ENCODE assay signal across 17 cellular contexts in the genomic region with DNA sequence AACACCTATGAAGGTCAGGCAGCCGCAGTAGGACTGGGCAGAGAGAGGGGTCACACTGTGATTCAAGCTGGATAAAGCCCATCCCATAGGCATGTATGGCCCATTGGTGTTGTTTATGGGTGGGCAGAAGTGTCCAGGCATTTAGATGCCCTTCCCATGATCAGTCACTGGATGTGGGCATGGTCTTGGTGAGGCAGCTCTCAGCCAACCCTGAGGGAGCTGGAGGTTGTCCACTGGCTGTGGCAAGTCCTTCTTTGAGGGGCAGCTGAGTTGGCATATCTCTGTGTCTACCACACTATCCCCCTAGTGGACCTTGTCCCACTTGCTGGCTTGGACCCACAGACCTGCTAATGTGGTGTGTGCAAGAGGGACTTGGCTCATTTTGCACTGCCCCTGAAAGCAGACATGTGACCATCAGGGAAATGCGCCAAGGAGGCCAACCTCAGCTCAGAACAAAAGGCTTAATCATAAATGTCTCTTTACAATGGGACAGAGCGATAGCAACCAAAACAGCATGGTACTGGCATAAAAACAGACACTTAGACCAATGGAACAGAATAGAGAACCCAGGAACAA.
A peak's percentile ranks its signal among the peaks of the same experiment; 100 is the strongest.
DNase-seq lines count a peak whose midpoint lies in the region; ATAC-seq and TF ChIP-seq lines count a peak whose summit lies in the region.
"Had no signal": no experiment of that assay in that cellular context is flagged by ENCODE, and none has a peak within 500 bp of the region (broad histone marks: within the 10 kb centered on the region; RNA-seq: fewer than 3 reads in every experiment).

No MANE protein-coding gene starts in this region.

- no peak for TF ChIP-seq EP300 in Ishikawa (IDR thresholded peaks at IDR 0.05; ENCODE audit: borderline replicate concordance)

- peaks cover 2% of the 10 kb centered on the region for H3K9me3 Mint-ChIP-seq in activated CD8-positive, alpha-beta memory T cell treated with anti-CD3 and anti-CD28 coated beads, Interleukin-2, amount 10 ng/mL, durations not matched to agents 7 days and 5 days (ENCODE audit: low read depth)
- H3K9me3 Mint-ChIP-seq: activated CD4-positive, alpha-beta T cell treated with anti-CD3 and anti-CD28 coated beads, Interleukin-2, amount 10 ng/mL, durations not matched to agents 7 days and 5 days had no signal

- no peak overlapping the region for H3K27ac ChIP-seq in right cardiac atrium (ENCODE audit: low read length)
- H3K27ac ChIP-seq: neural progenitor cell, SK-N-MC had no signal

- no peaks in the 10 kb centered on the region for H3K27me3 ChIP-seq in right cardiac atrium (ENCODE audit: control insufficient read depth, insufficient read depth)
- H3K27me3 ChIP-seq: neural progenitor cell had no signal

- no peak for TF ChIP-seq RAD21 in Ishikawa (IDR thresholded peaks at IDR 0.05; ENCODE audit: low read depth)

- peaks cover 19% of the 10 kb centered on the region for H3K27me3 Mint-ChIP-seq in activated CD8-positive, alpha-beta memory T cell treated with anti-CD3 and anti-CD28 coated beads, Interleukin-2, amount 10 ng/mL, durations not matched to agents 7 days and 5 days

- ATAC-seq in right cardiac atrium (peak; percentile 24 to 36), HG03457 (IDR thresholded peaks at IDR 0.05; ENCODE audit: unreplicated experiment) (no peak)
- no peak for ATAC-seq in activated CD8-positive, alpha-beta memory T cell treated with anti-CD3 and anti-CD28 coated beads, Interleukin-2, amount 10 ng/mL, durations not matched to agents 7 days and 5 days

- no peaks in the 10 kb centered on the region for H3K9me3 ChIP-seq in right cardiac atrium (ENCODE audit: control insufficient read depth, low read length)

- peak; percentile 42 for DNase-seq in astrocyte of the hippocampus (ENCODE audit: low read depth, low spot score)
- DNase-seq in right cardiac atrium, result no peak
- peak; percentile 50 for DNase-seq in renal cortical epithelial cell (ENCODE audit: low read depth)
- DNase-seq in SIG-M5 treated with dmso at 0.1 percent for 504 hours (lab: John Stamatoyannopoulos, UW; ENCODE audit: unreplicated experiment), result no peak
- no peak for DNase-seq in HEK293T (ENCODE audit: extremely low spot score)
- DNase-seq in activated CD8-positive, alpha-beta memory T cell treated with anti-CD3 and anti-CD28 coated beads, Interleukin-2, amount 10 ng/mL, durations not matched to agents 7 days and 5 days, result no peak
- DNase-seq: activated CD4-positive, alpha-beta T cell treated with anti-CD3 and anti-CD28 coated beads, Interleukin-2, amount 10 ng/mL, durations not matched to agents 7 days and 5 days; activated T-cell treated with anti-CD3 and anti-CD28 coated beads, Interleukin-2, amount 50 U/mL, for 48 hours; DMS153; MV-4-11; NCI-H2107; stimulated activated naive CD4-positive, alpha-beta T cell treated with Interleukin-2 at 50 U/mL for 16 hours had no signal

- no peak overlapping the region for H3K27ac Mint-ChIP-seq in activated CD8-positive, alpha-beta memory T cell treated with anti-CD3 and anti-CD28 coated beads, Interleukin-2, amount 10 ng/mL, durations not matched to agents 7 days and 5 days
- H3K27ac Mint-ChIP-seq: activated CD4-positive, alpha-beta T cell treated with anti-CD3 and anti-CD28 coated beads, Interleukin-2, amount 10 ng/mL, durations not matched to agents 7 days and 5 days; neural progenitor cell had no signal

- no peaks in the 10 kb centered on the region for H3K4me1 ChIP-seq in right cardiac atrium (ENCODE audit: control insufficient read depth, insufficient read depth, low read length)
- H3K4me1 ChIP-seq: neural progenitor cell had no signal

- WGBS in right cardiac atrium, result 86% methylated on average over 3 of the region's 3 CpGs

- no peak overlapping the region for H3K4me3 ChIP-seq in right cardiac atrium (ENCODE audit: low read length)
- H3K4me3 ChIP-seq: lung, neural progenitor cell, SK-N-MC had no signal

- POLR2A ChIA-PET in HEK293T (lab: Yijun Ruan, JAX), result no interaction called here

- H3K4me1 Mint-ChIP-seq in activated CD8-positive, alpha-beta memory T cell treated with anti-CD3 and anti-CD28 coated beads, Interleukin-2, amount 10 ng/mL, durations not matched to agents 7 days and 5 days, result no peaks in the 10 kb centered on the region
- H3K4me1 Mint-ChIP-seq: activated CD4-positive, alpha-beta T cell treated with anti-CD3 and anti-CD28 coated beads, Interleukin-2, amount 10 ng/mL, durations not matched to agents 7 days and 5 days; neural progenitor cell had no signal

- no peak overlapping the region for H3K4me3 Mint-ChIP-seq in activated CD8-positive, alpha-beta memory T cell treated with anti-CD3 and anti-CD28 coated beads, Interleukin-2, amount 10 ng/mL, durations not matched to agents 7 days and 5 days
- H3K4me3 Mint-ChIP-seq: activated CD4-positive, alpha-beta T cell treated with anti-CD3 and anti-CD28 coated beads, Interleukin-2, amount 10 ng/mL, durations not matched to agents 7 days and 5 days; neural progenitor cell had no signal

- peaks cover 2% of the 10 kb centered on the region for H3K36me3 Mint-ChIP-seq in activated CD8-positive, alpha-beta memory T cell treated with anti-CD3 and anti-CD28 coated beads, Interleukin-2, amount 10 ng/mL, durations not matched to agents 7 days and 5 days
- H3K36me3 Mint-ChIP-seq: neural progenitor cell had no signal

- CTCF ChIA-PET in HEK293T (lab: Yijun Ruan, JAX), result no interaction called here
- CTCF ChIA-PET in activated CD8-positive, alpha-beta memory T cell treated with anti-CD3 and anti-CD28 coated beads, Interleukin-2, amount 10 ng/mL, durations not matched to agents 7 days and 5 days (lab: Charles Lee), result interaction anchor here (1.1 kb wide), 1 partner anchor 519 kb away, joined by 3 read pairs; a partner anchor contains a TSS

- intact Hi-C loops in right cardiac atrium (cut with DNase I), result no loop called here

TF ChIP-seq in Ishikawa, 13 proteins besides CTCF, POLR2A, EP300 and RAD21:
- TF ChIP-seq, protein P1, sequence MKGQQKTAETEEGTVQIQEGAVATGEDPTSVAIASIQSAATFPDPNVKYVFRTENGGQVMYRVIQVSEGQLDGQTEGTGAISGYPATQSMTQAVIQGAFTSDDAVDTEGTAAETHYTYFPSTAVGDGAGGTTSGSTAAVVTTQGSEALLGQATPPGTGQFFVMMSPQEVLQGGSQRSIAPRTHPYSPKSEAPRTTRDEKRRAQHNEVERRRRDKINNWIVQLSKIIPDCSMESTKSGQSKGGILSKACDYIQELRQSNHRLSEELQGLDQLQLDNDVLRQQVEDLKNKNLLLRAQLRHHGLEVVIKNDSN (IDR thresholded peaks at IDR 0.05), result 0 out of 2 replicates have a peak, but pooled peaks have one; percentile 10
- no peak for TF ChIP-seq ZBTB7A (IDR thresholded peaks at IDR 0.05; ENCODE audit: low read depth)

TF ChIP-seq in HEK293T, 16 proteins besides CTCF, POLR2A, EP300 and RAD21:
- TF ChIP-seq SP1 (IDR thresholded peaks at IDR 0.05) (no peak), FOXA1 (IDR thresholded peaks at IDR 0.05) (no peak), ZNF384 (IDR thresholded peaks at IDR 0.05) (no peak), FOXM1 (IDR thresholded peaks at IDR 0.05; ENCODE audit: borderline replicate concordance) (no peak), L3MBTL2 (conservative IDR thresholded peaks at IDR 0.05) (no peak)

Comparison
In these comparisons a context has a peak if more than half of its experiments do, and no peak if none do; other contexts are left out.
1. DNase-seq: peak in astrocyte of the hippocampus (single experiment) and renal cortical epithelial cell (single experiment); none in right cardiac atrium (0 of 3), SIG-M5 treated with dmso at 0.1 percent for 504 hours (single experiment), HEK293T (single experiment) and activated CD8-positive, alpha-beta memory T cell treated with anti-CD3 and anti-CD28 coated beads, Interleukin-2, amount 10 ng/mL, durations not matched to agents 7 days and 5 days (single experiment).
2. ATAC-seq: peak in right cardiac atrium (2 of 2); none in activated CD8-positive, alpha-beta memory T cell treated with anti-CD3 and anti-CD28 coated beads, Interleukin-2, amount 10 ng/mL, durations not matched to agents 7 days and 5 days (single experiment) and HG03457 (single experiment).